8 cellular contexts compared by ENCODE assay signal in genomic region chr10:125159486-125159931, GRCh38. TPM values are rescaled to one million over a fixed set of nuclear protein-coding genes. Genes with fewer than 3 reads are reported as not detected.
DNase-seq lines count a peak whose midpoint lies in the region; ATAC-seq and TF ChIP-seq lines count a peak whose summit lies in the region.

No MANE protein-coding gene starts in this region.

- H3K4me3 ChIP-seq in GM12864 (ENCODE audit: low read depth, low read length) (peak overlapping the region; percentile 51), SJSA1 (peak overlapping the region; percentile 98)

- peak overlapping the region; percentile 94 for H3K27ac Mint-ChIP-seq in progenitor cell of endocrine pancreas

- TF ChIP-seq CTCF in GM12864 (IDR thresholded peaks at IDR 0.05; ENCODE audit: low read depth, low read length, missing control alignments) (no peak), foreskin keratinocyte (conservative IDR thresholded peaks at IDR 0.05) (no peak), progenitor cell of endocrine pancreas (IDR thresholded peaks at IDR 0.05; ENCODE audit: unreplicated experiment) (no peak)

- H3K9me3 ChIP-seq in SJSA1 (replicated peaks) = no peaks in the 10 kb centered on the region

- H3K4me1 Mint-ChIP-seq in progenitor cell of endocrine pancreas (ENCODE audit: low read depth) = peaks cover 36% of the 10 kb centered on the region

- DNase-seq in GM12864 (ENCODE audit: low read depth) = no peak
- peak in 1 of 2 experiments; percentile 32 for DNase-seq in SJSA1 (ENCODE audit: low read depth in 1 of 2, low spot score in 2 of 2)
- DNase-seq in foreskin keratinocyte = no peak
- no peak for DNase-seq in progenitor cell of endocrine pancreas (ENCODE audit: low spot score, unreplicated experiment)
- no peak for DNase-seq in SW480 (ENCODE audit: low spot score)
- DNase-seq in NCI-H526 treated with DMSO at 0.1 percent for 48 hours (lab: John Stamatoyannopoulos, UW) = no peak
- DNase-seq in SIG-M5 (lab: John Stamatoyannopoulos, UW) = no peak

- peaks cover 40% of the 10 kb centered on the region for H3K4me1 ChIP-seq in SJSA1 (replicated peaks)
- peaks cover 32% of the 10 kb centered on the region for H3K4me1 ChIP-seq in foreskin keratinocyte

- ATAC-seq in foreskin keratinocyte (no peak), HG02610 (IDR thresholded peaks at IDR 0.05; ENCODE audit: unreplicated experiment) (no peak)

- peaks cover 2% of the 10 kb centered on the region for H3K27me3 Mint-ChIP-seq in progenitor cell of endocrine pancreas

- H3K27ac ChIP-seq in SJSA1 (peak overlapping the region; percentile 83), foreskin keratinocyte (peak overlapping the region; percentile 82)

- H3K27me3 ChIP-seq in SJSA1 (replicated peaks) = no peaks in the 10 kb centered on the region
- no peaks in the 10 kb centered on the region for H3K27me3 ChIP-seq in foreskin keratinocyte

- peak overlapping the region; percentile 74 for H3K4me3 Mint-ChIP-seq in progenitor cell of endocrine pancreas (ENCODE audit: low read depth)

- H3K9me3 Mint-ChIP-seq in progenitor cell of endocrine pancreas (ENCODE audit: low read depth) = no peaks in the 10 kb centered on the region

- peaks cover 4% of the 10 kb centered on the region for H3K36me3 Mint-ChIP-seq in progenitor cell of endocrine pancreas (ENCODE audit: insufficient read depth)

- H3K36me3 ChIP-seq in SJSA1 = peaks cover 14% of the 10 kb centered on the region

RNA-seq across cellular contexts. Expression of gene CTBP2, which starts 0.9 kb away (rescaled TPM):
- total RNA-seq in SJSA1 (2014; rRNA removed; shearing (Covaris generic)) = 63.2 and 75.4 TPM in 2 replicates
- total RNA-seq in foreskin keratinocyte (100 and 101 TPM in 2 replicates), progenitor cell of endocrine pancreas (182 and 183 TPM in 2 replicates)
- polyA plus RNA-seq in foreskin keratinocyte = 41.7 and 48.4 TPM in 2 replicates
